Comparison of ENCODE assay signal across 8 cellular contexts in the genomic region with DNA sequence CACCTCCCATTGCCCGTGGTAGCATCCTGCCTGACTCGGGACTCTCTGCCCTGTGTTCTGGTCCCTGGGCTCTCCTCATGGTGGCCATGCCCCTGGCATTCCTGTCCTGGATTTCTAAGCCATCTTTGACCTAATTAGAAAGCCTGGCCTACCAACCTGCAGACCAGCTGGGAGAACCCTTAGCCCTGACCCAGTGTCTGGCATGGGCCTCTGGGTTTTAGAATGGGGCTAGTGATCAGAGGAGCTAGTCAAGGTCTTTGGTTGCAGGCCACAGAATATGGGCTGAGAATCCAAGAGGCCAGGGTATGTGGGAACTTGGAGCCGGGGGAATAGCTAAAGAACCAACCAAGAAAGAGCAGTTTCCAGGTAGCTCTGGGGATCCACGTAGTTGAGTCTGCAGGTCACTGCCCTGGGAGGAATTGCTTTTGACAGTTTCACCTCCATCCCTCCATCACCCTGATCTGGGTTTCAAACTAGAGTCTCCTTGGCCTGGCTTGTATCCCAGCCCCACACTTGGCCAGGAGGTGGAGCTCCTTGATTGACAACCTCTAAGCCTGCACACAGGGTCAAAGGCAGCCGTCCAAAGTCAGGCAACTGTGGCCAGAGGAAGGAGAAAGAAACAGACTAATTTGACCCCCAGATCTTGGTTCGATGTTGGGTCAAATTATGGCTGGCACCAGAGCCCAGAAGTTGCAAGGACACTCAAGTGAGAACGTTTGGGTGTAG. TPM values are rescaled to one million over a fixed set of nuclear protein-coding genes. Genes with fewer than 3 reads are reported as not detected.
A peak's percentile ranks its signal among the peaks of the same experiment; 100 is the strongest.
DNase-seq lines count a peak whose midpoint lies in the region; ATAC-seq lines count a peak whose summit lies in the region.

No MANE protein-coding gene starts in this region.

- H3K23ac ChIP-seq in trophoblast cell (ENCODE audit: low read length), result no peak overlapping the region

- no peak overlapping the region for H3K9ac ChIP-seq in trophoblast cell (ENCODE audit: low read length)

- WGBS in trophoblast cell (ENCODE audit: extremely low coverage, insufficient coverage, insufficient read length), result no CpG with 5 or more reads among the region's 7 CpGs

- H3K79me2 ChIP-seq in trophoblast cell (ENCODE audit: control insufficient read depth, insufficient read depth, low read length, poor library complexity), result no peaks in the 10 kb centered on the region

- no peak overlapping the region for H4K12ac ChIP-seq in trophoblast cell (ENCODE audit: low read depth, low read length)

- H3K4me1 ChIP-seq in trophoblast cell (ENCODE audit: control insufficient read depth in 1 of 2, insufficient read depth in 2 of 2, low read length in 2 of 2), result peaks cover 0 to 8% of the 10 kb centered on the region in 2 experiments

- no peaks in the 10 kb centered on the region for H3K36me3 ChIP-seq in trophoblast cell (ENCODE audit: control insufficient read depth in 1 of 2, insufficient read depth in 2 of 2, low read length in 2 of 2)

- H2AFZ ChIP-seq in trophoblast cell (ENCODE audit: insufficient read depth, low read length, poor library complexity), result no peak overlapping the region

- H2BK12ac ChIP-seq in trophoblast cell (ENCODE audit: low read length), result no peak overlapping the region

- ATAC-seq in GM21528 (IDR thresholded peaks at IDR 0.05; ENCODE audit: low FRiP score, unreplicated experiment) (no peak), GM18868 (IDR thresholded peaks at IDR 0.05; ENCODE audit: unreplicated experiment) (no peak)

- no peaks in the 10 kb centered on the region for H3K79me1 ChIP-seq in trophoblast cell (ENCODE audit: low read length)

- peaks cover 2% of the 10 kb centered on the region for H3K9me3 ChIP-seq in trophoblast cell (ENCODE audit: insufficient read depth, low read depth, low read length)

- H2AK5ac ChIP-seq in trophoblast cell (ENCODE audit: low read length), result no peak overlapping the region

- no peak overlapping the region for H4K91ac ChIP-seq in trophoblast cell (ENCODE audit: low read depth, low read length)

- no peak overlapping the region for H4K8ac ChIP-seq in trophoblast cell (ENCODE audit: low read depth, low read length)

- no peak overlapping the region for H3K14ac ChIP-seq in trophoblast cell (ENCODE audit: low read length)

- H2BK5ac ChIP-seq in trophoblast cell (ENCODE audit: low read depth, low read length, poor library complexity), result no peak overlapping the region

- H3K18ac ChIP-seq in trophoblast cell (ENCODE audit: low read length), result no peak overlapping the region

- H3K4me3 ChIP-seq in trophoblast cell (ENCODE audit: low read depth, low read length), result no peak overlapping the region

- peak; percentile 27 for DNase-seq in NCI-H345 (lab: John Stamatoyannopoulos, UW)
- no peak for DNase-seq in NCI-H345 treated with DMSO at 0.1 percent for 48 hours (lab: John Stamatoyannopoulos, UW; ENCODE audit: unreplicated experiment)
- DNase-seq in NCI-H748 (lab: John Stamatoyannopoulos, UW; ENCODE audit: unreplicated experiment), result peak; percentile 58
- peak; percentile 65 for DNase-seq in activated T-cell treated with anti-CD3 and anti-CD28 coated beads, Interleukin-2, amount 50 U/mL, for 1 hour
- peak; percentile 53 for DNase-seq in germinal center (ENCODE audit: low spot score)
- DNase-seq in trophoblast cell, result peak; percentile 38 to 75

- no peak overlapping the region for H3K4me2 ChIP-seq in trophoblast cell (ENCODE audit: low read length)

- no peak overlapping the region for H2BK120ac ChIP-seq in trophoblast cell (ENCODE audit: insufficient read depth, low read length, poor library complexity)

- H3K27me3 ChIP-seq in trophoblast cell (ENCODE audit: insufficient read depth, low read length), result no peaks in the 10 kb centered on the region

- H3K4ac ChIP-seq in trophoblast cell (ENCODE audit: low read depth, low read length), result no peak overlapping the region

- no peak overlapping the region for H3K27ac ChIP-seq in trophoblast cell (ENCODE audit: low read depth, low read length)

RNA-seq across cellular contexts. Expression of a gene that starts 54.7 kb away (rescaled TPM):
- polyA plus RNA-seq in trophoblast cell (2013), result 0.70 and 0.99 TPM in 2 replicates
